ENCODE assay signal across 17 cellular contexts in the genomic region with DNA sequence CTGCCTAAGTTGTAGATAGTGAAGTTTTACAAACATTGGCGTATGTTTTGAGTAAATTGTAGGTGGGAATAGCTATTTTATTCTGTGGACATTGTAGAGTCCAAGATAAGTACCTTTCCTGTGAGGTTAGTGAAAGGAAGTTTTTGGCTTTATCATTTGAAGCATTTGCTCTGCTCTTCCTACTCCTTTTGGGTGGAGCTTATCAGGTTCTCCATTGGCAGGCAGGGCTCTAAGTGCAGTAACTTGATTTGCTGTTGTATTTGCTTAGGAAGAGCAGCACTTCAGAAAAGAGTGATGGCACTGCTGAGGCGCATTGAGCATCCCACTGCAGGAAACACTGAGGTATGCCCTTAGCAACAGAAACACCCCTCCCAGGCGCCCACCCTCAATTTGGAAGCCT.
"Had no signal": no experiment of that assay in that cellular context is flagged by ENCODE, and none has a peak within 500 bp of the region (broad histone marks: within the 10 kb centered on the region; RNA-seq: fewer than 3 reads in every experiment).

No MANE protein-coding gene starts in this region.

- DNase-seq: hypothalamus; islet precursor cell; left ventricle myocardium inferior; mesendoderm; naive B cell; natural killer cell; nephron progenitor cell; pancreas; retina; right cardiac atrium; stimulated activated CD4-positive, alpha-beta T cell treated with anti-CD3 and anti-CD28 coated beads, Interleukin-4, amount 100 ng/mL, for 24 hours; tibial artery; trophoblast cell; upper lobe of right lung; uterus had no signal

- ATAC-seq: natural killer cell; pancreas; right cardiac atrium; sciatic nerve; stimulated activated effector memory CD8-positive, alpha-beta T cell treated with anti-CD3 and anti-CD28 coated beads, Interleukin-12 subunit alpha, Interleukin-12 subunit beta, amount 100 ng/mL, for 72 hours; upper lobe of right lung had no signal
